ENCODE assay signal across 16 cellular contexts in the genomic region with DNA sequence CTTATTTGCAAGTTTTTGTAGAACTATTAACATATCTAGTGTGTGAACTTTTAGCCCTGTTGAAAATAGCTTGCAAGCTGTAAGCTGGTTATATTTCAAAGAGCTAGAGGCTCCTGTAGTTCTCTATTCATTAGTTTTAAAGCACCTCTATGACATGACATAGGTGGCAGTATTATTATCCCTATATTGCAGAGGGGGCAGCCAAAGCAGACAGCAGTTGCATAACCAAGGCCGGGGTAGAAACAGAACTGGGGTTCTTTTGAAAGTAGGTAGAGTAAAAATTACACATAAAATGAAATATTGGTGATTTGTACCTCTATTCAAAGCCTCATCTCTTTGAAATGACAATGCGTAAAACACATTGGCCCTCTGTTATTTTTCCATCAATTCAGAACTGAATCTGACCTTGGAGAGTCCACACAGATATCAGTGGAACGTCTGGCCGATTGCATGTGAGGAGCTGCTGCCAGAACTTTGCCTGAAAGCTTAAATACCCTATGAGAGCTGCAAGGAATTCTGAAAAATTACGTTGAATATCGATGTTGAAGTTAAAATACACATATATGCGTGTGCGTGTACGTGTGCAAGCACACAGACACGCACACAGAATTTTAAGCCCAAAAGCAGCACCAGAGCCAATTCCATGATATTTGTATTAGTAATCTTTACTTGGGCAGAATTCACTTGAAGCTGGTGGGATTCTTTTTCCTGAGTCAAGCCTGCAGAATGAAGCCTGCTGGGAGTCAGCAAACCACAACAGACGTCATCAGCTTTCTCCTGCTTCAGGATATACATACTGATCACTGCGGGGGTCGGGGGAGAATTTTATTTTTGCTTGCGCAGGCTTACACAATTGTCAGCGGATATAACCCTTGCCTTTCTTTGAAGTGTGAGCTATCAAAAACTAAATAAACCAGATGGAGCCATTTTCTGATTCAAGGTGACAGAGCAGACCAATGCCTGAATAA.
DNase-seq lines count a peak whose midpoint lies in the region; ATAC-seq and TF ChIP-seq lines count a peak whose summit lies in the region.
"Had no signal": no experiment of that assay in that cellular context is flagged by ENCODE, and none has a peak within 500 bp of the region (broad histone marks: within the 10 kb centered on the region; RNA-seq: fewer than 3 reads in every experiment).

No MANE protein-coding gene starts in this region.

- TSS peak; percentile 90 for BruUV-seq in IMR-90 (replicated peaks; lab: Mats Ljungman, UMichigan)

- H3K18ac ChIP-seq in IMR-90 (ENCODE audit: low read depth, low read length): peak overlapping the region; percentile 88

- H3K4ac ChIP-seq in IMR-90 (ENCODE audit: low read depth, low read length): peak overlapping the region; percentile 78

- H3K23ac ChIP-seq in IMR-90 (ENCODE audit: low read depth, low read length): peak overlapping the region; percentile 89

- peak overlapping the region; percentile 29 for H2AFZ ChIP-seq in IMR-90 (replicated peaks; ENCODE audit: low read length, poor library complexity)

- H4K91ac ChIP-seq in IMR-90 (ENCODE audit: insufficient read depth, low read depth, low read length): peak overlapping the region; percentile 87

- ATAC-seq in IMR-90 (ENCODE audit: low read depth): peak; percentile 81
- no peak for ATAC-seq in HG02970 (IDR thresholded peaks at IDR 0.05; ENCODE audit: low FRiP score, unreplicated experiment)
- no peak for ATAC-seq in GM19455 (IDR thresholded peaks at IDR 0.05; ENCODE audit: unreplicated experiment)
- ATAC-seq: Panc1 had no signal

- peaks cover 12% of the 10 kb centered on the region for H3K9me1 ChIP-seq in IMR-90 (ENCODE audit: insufficient read depth, low read length)

- peak overlapping the region; percentile 16; the same call in 1 of the 2 replicates for H2AK5ac ChIP-seq in IMR-90 (ENCODE audit: low read depth, low read length)

- peak overlapping the region; percentile 88 for H3K14ac ChIP-seq in IMR-90 (replicated peaks; ENCODE audit: low read depth, low read length)

- peaks cover 23% of the 10 kb centered on the region for H3K4me1 ChIP-seq in IMR-90 (ENCODE audit: control insufficient read depth, insufficient read depth, low read length)

- peak overlapping the region; percentile 35 for H3K4me2 ChIP-seq in IMR-90 (ENCODE audit: low read depth, low read length)

- H3K9ac ChIP-seq in IMR-90 (ENCODE audit: low read depth, low read length): peak overlapping the region; percentile 83

- TF ChIP-seq POLR2A in IMR-90 (IDR thresholded peaks at IDR 0.05; ENCODE audit: low read depth, low read length): peak; percentile 78

- dilution Hi-C loops in IMR-90 (cut with HindIII; ENCODE audit: low sequenced_read_pairs, unreplicated experiment): no loop called here

- H2BK5ac ChIP-seq in IMR-90 (ENCODE audit: low read depth, low read length, poor library complexity, severe bottlenecking): peak overlapping the region; percentile 100

- no peak overlapping the region for H2AK9ac ChIP-seq in IMR-90 (replicated peaks; ENCODE audit: low read depth, low read length, poor library complexity)

- H3K36me3 ChIP-seq in IMR-90 (ENCODE audit: control insufficient read depth, insufficient read depth, low read length) (peaks cover 1% of the 10 kb centered on the region; the same call in 1 of the 2 replicates), kidney epithelial cell (ENCODE audit: control insufficient read depth, insufficient read depth, low read length) (no peaks in the 10 kb centered on the region)

- no peaks in the 10 kb centered on the region for H4K20me1 ChIP-seq in IMR-90 (ENCODE audit: insufficient read depth, low read length)

- H3K27me3 ChIP-seq in AG04450 (ENCODE audit: control insufficient read depth, insufficient read depth, low read length): no peaks in the 10 kb centered on the region
- H3K27me3 ChIP-seq in IMR-90 (ENCODE audit: control insufficient read depth, insufficient read depth, low read length): no peaks in the 10 kb centered on the region
- no peaks in the 10 kb centered on the region for H3K27me3 ChIP-seq in kidney epithelial cell (ENCODE audit: control insufficient read depth, insufficient read depth, low read length)

- CTCF ChIA-PET in AG04450 (lab: Charles Lee) (interaction anchor here (0.5 to 1.5 kb wide), 4 partner anchors 9 to 212 kb away, joined by 3 to 9 read pairs (median 5); no protein-coding TSS in a partner anchor), IMR-90 (lab: Yijun Ruan, JAX) (interaction anchor here (0.5 to 1.0 kb wide), 2 partner anchors 12 to 198 kb away, joined by 3 to 4 read pairs; no protein-coding TSS in a partner anchor)

- DNase-seq in AG04450 (ENCODE audit: low read depth, low spot score): peak; percentile 99
- DNase-seq in IMR-90: peak; percentile 100
- DNase-seq in astrocyte of the hippocampus (ENCODE audit: low read depth, low spot score): peak; percentile 98
- DNase-seq in kidney epithelial cell (ENCODE audit: low read depth): peak; percentile 71
- no peak for DNase-seq in occipital lobe (lab: John Stamatoyannopoulos, UW)
- DNase-seq in OCI-M2 (lab: John Stamatoyannopoulos, UW; ENCODE audit: unreplicated experiment): no peak
- DNase-seq: activated CD4-positive, alpha-beta T cell treated with anti-CD3 and anti-CD28 coated beads for 1 hour; activated naive CD4-positive, alpha-beta T cell treated with anti-CD3 and anti-CD28 coated beads, Interleukin-2, amount 50 U/mL, for 16 hours; CD4-positive, CD25-positive, alpha-beta regulatory T cell; erythroblast; NCI-H1436 treated with DMSO at 0.1 percent for 48 hours; stimulated activated CD4-positive, alpha-beta T cell treated with anti-CD3 and anti-CD28 coated beads, Interleukin-15, amount 100 ng/mL, for 24 hours had no signal

- TF ChIP-seq RAD21 in IMR-90 (IDR thresholded peaks at IDR 0.05; ENCODE audit: low read length): peak; percentile 22

- H2BK20ac ChIP-seq in IMR-90 (ENCODE audit: low read depth, low read length): peak overlapping the region; percentile 95

- H4K8ac ChIP-seq in IMR-90 (ENCODE audit: low read depth in 2 of 2, low read length in 2 of 2): peak overlapping the region; percentile 74 to 94

- WGBS in IMR-90 (ENCODE audit: extremely low coverage in 2 of 2, insufficient read length in 1 of 2), 2 experiments: no CpG with 5 or more reads among the region's 15 CpGs

- in situ Hi-C loops in IMR-90 (cut with MboI; ENCODE audit: low sequenced_read_pairs): no loop called here

- H3K27ac ChIP-seq in AG04450 (ENCODE audit: low read depth, low read length) (peak overlapping the region; percentile 93), IMR-90 (ENCODE audit: insufficient read depth, low read length) (peak overlapping the region; percentile 99)

- peaks cover 27 to 51% of the 10 kb centered on the region in 2 experiments for H3K79me1 ChIP-seq in IMR-90 (ENCODE audit: low read depth in 1 of 2, low read length in 2 of 2)

- TF ChIP-seq CTCF in AG04450 (IDR thresholded peaks at IDR 0.05; ENCODE audit: low read depth, low read length) (no peak), IMR-90 (conservative IDR thresholded peaks at IDR 0.05; ENCODE audit: low read depth, low read length) (no peak), kidney epithelial cell (IDR thresholded peaks at IDR 0.05; ENCODE audit: insufficient read depth, low read length, poor library complexity, severe bottlenecking) (no peak)

- intact Hi-C loops in IMR-90 (cut with micrococcal nuclease): loop anchor here (5.0 kb wide), 1 partner anchor 213 kb away; no protein-coding TSS in a partner anchor

- POLR2A ChIA-PET in AG04450 (lab: Yijun Ruan, JAX) (interaction anchor here (0.5 to 1.5 kb wide), 6 partner anchors 23 to 479 kb away, joined by 3 to 8 read pairs (median 3); no protein-coding TSS in a partner anchor), IMR-90 (lab: Charles Lee; ENCODE audit: unreplicated experiment) (interaction anchor here (0.8 to 0.9 kb wide), 2 partner anchors 11 to 91 kb away, joined by 3 read pairs; no protein-coding TSS in a partner anchor)

- peak overlapping the region; percentile 87 for H3K56ac ChIP-seq in IMR-90 (ENCODE audit: extremely low read depth, insufficient read depth, low read length)

- H4K5ac ChIP-seq in IMR-90 (ENCODE audit: low read depth, low read length): peak overlapping the region; percentile 72

- peak overlapping the region; percentile 97 for H2BK120ac ChIP-seq in IMR-90 (ENCODE audit: low read depth, low read length)

- H3K4me3 ChIP-seq in AG04450 (ENCODE audit: low read depth, low read length) (peak overlapping the region; percentile 3; the same call in 1 of the 2 replicates), IMR-90 (ENCODE audit: insufficient read depth, low read depth, low read length) (no peak overlapping the region), kidney epithelial cell (ENCODE audit: low read depth, low read length) (no peak overlapping the region)
- H3K4me3 ChIP-seq: lung had no signal

- H3K9me3 ChIP-seq in AG04450 (ENCODE audit: control insufficient read depth, insufficient read depth, low read length) (no peaks in the 10 kb centered on the region), IMR-90 (ENCODE audit: control insufficient read depth, insufficient read depth, low read length) (no peaks in the 10 kb centered on the region)

- peak overlapping the region; percentile 59; the same call in 2 of the 3 replicates for H2BK15ac ChIP-seq in IMR-90 (ENCODE audit: low read depth, low read length)

TF ChIP-seq in IMR-90, 13 proteins besides CTCF, POLR2A, EP300 and RAD21 (continues in another document):
- no peak for TF ChIP-seq RCOR1 (IDR thresholded peaks at IDR 0.05; ENCODE audit: insufficient replicate concordance, low read length)
- no peak for TF ChIP-seq RFX5 (IDR thresholded peaks at IDR 0.05; ENCODE audit: low read depth, low read length)
- TF ChIP-seq MAZ (IDR thresholded peaks at IDR 0.05; ENCODE audit: borderline replicate concordance, low read depth, low read length): no peak; the same call in 1 of the 2 replicates
- peak; percentile 37; the same call in 1 of the 2 replicates for TF ChIP-seq BHLHE40 (IDR thresholded peaks at IDR 0.05; ENCODE audit: low read depth, low read length)
- TF ChIP-seq, protein P1, sequence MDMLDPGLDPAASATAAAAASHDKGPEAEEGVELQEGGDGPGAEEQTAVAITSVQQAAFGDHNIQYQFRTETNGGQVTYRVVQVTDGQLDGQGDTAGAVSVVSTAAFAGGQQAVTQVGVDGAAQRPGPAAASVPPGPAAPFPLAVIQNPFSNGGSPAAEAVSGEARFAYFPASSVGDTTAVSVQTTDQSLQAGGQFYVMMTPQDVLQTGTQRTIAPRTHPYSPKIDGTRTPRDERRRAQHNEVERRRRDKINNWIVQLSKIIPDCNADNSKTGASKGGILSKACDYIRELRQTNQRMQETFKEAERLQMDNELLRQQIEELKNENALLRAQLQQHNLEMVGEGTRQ (IDR thresholded peaks at IDR 0.05; ENCODE audit: low read depth, low read length): no peak
- peak; percentile 74 for TF ChIP-seq MAFK (IDR thresholded peaks at IDR 0.05; ENCODE audit: low read depth, low read length)
- peak; percentile 95 for TF ChIP-seq CEBPB (IDR thresholded peaks at IDR 0.05; ENCODE audit: low read depth, low read length)
- TF ChIP-seq NFE2L2 (IDR thresholded peaks at IDR 0.05; ENCODE audit: low read depth, low read length): peak; percentile 78
- no peak for TF ChIP-seq MXI1 (IDR thresholded peaks at IDR 0.05; ENCODE audit: borderline replicate concordance, low read depth, low read length)

Comparison
In these comparisons a context has a peak if more than half of its experiments do, and no peak if none do; other contexts are left out.
1. DNase-seq: peak in AG04450 (single experiment), IMR-90 (single experiment), astrocyte of the hippocampus (single experiment) and kidney epithelial cell (single experiment); none in occipital lobe (single experiment) and OCI-M2 (single experiment).